In the genomic region with DNA sequence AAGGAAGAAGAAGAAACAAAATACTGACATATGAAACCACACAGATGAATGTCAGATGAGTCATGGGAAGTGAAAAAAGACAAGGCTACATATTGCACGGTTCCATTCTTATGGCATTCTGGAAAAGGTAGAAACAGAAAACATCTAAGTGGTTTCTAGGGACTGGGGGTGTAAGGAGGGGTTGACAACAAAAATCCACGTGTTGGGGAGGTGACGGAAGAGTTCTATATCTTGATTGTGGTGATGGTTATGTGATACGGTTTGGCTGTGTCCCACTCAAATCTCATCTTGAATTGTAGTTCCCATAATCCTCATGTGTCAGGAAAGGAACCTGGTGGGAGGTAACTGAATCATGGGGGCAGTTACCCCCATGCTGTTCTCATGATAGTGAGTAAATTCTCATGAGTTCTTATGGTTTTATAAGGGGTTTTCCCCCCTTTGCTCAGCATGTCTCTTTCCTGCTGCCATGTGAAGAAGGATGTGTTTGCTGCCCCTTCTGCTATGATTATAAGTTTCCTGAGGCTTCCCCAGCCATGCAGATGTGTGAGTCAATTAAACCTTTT, we compare ENCODE assay signal across 9 cellular contexts. TPM values are rescaled to one million over a fixed set of nuclear protein-coding genes. Genes with fewer than 3 reads are reported as not detected.
DNase-seq lines count a peak whose midpoint lies in the region; ATAC-seq, FAIRE-seq and TF ChIP-seq lines count a peak whose summit lies in the region.
"Had no signal": no experiment of that assay in that cellular context is flagged by ENCODE, and none has a peak within 500 bp of the region (broad histone marks: within the 10 kb centered on the region; RNA-seq: fewer than 3 reads in every experiment).

No MANE protein-coding gene starts in this region.

- H3K27ac ChIP-seq in keratinocyte (ENCODE audit: control insufficient read depth, insufficient read depth, low read length) = peak overlapping the region; percentile 76

- FAIRE-seq in keratinocyte (lab: Jason Lieb, UNC) = peak; percentile 46
- FAIRE-seq: frontal cortex had no signal

- POLR2A ChIA-PET in HEK293T (lab: Yijun Ruan, JAX) = no interaction called here

- H3K9me3 ChIP-seq in keratinocyte (ENCODE audit: control insufficient read depth, low read depth, low read length) (no peaks in the 10 kb centered on the region), MG63 (no peaks in the 10 kb centered on the region)

- TF ChIP-seq CTCF in AG09309 (IDR thresholded peaks at IDR 0.05; ENCODE audit: control insufficient read depth, insufficient read depth, low read depth, low read length, missing control alignments) (no peak), keratinocyte (optimal IDR thresholded peaks at IDR 0.05 in 1 of 3, IDR thresholded peaks at IDR 0.05 in 1 of 3, conservative IDR thresholded peaks at IDR 0.05 in 1 of 3; ENCODE audit: extremely low read depth in 1 of 3, insufficient read depth in 2 of 3, low read length in 3 of 3) (no peak)

- H3K36me3 ChIP-seq in keratinocyte (ENCODE audit: control insufficient read depth in 2 of 2, extremely low read depth in 1 of 2, insufficient read depth in 2 of 2, low read length in 2 of 2) (no peaks in the 10 kb centered on the region), MG63 (no peaks in the 10 kb centered on the region)

- H3K27me3 ChIP-seq in keratinocyte (ENCODE audit: control insufficient read depth, extremely low read depth, insufficient read depth, low read length) (no peaks in the 10 kb centered on the region), MG63 (no peaks in the 10 kb centered on the region)

- H3K4me2 ChIP-seq in keratinocyte (ENCODE audit: control insufficient read depth, extremely low read depth, insufficient read depth, low read depth, low read length) = peak overlapping the region; percentile 20

- peak; percentile 53 for DNase-seq in AG09309 (ENCODE audit: low read depth)
- peak; percentile 86 for DNase-seq in HS-5 (ENCODE audit: low read depth)
- DNase-seq in activated CD8-positive, alpha-beta memory T cell treated with anti-CD3 and anti-CD28 coated beads, Interleukin-2, amount 50 U/mL, for 4 hours = peak; percentile 37
- DNase-seq in keratinocyte (ENCODE audit: low read depth, low spot score) = peak; percentile 46
- no peak for DNase-seq in MG63
- no peak for DNase-seq in NCI-H187 treated with DMSO at 0.1 percent for 48 hours (lab: John Stamatoyannopoulos, UW)
- DNase-seq in HEK293T (ENCODE audit: extremely low spot score) = no peak

- peaks cover 24% of the 10 kb centered on the region for H3K4me1 ChIP-seq in keratinocyte (ENCODE audit: control insufficient read depth, extremely low read depth, insufficient read depth, low read length)

- CTCF ChIA-PET in HEK293T (lab: Yijun Ruan, JAX) = no interaction called here

- H3K79me2 ChIP-seq in keratinocyte (ENCODE audit: control insufficient read depth, insufficient read depth, low read length) = no peaks in the 10 kb centered on the region

- no peak for ATAC-seq in HG02571 (IDR thresholded peaks at IDR 0.05; ENCODE audit: unreplicated experiment)

- dilution Hi-C loops in keratinocyte (cut with MboI; ENCODE audit: extremely low pct_ligation_motif_present, low sequenced_read_pairs) = no loop called here

- H4K20me1 ChIP-seq in keratinocyte (ENCODE audit: control insufficient read depth, extremely low read depth, insufficient read depth, low read length) = no peaks in the 10 kb centered on the region

- no peaks in the 10 kb centered on the region for H3K9me1 ChIP-seq in keratinocyte (ENCODE audit: control insufficient read depth, extremely low read depth, insufficient read depth, low read length)

- H2AFZ ChIP-seq in keratinocyte (ENCODE audit: control insufficient read depth, low read length) = no peak overlapping the region

- H3K9ac ChIP-seq in keratinocyte (ENCODE audit: control insufficient read depth, extremely low read depth, insufficient read depth, low read length) = peak overlapping the region; percentile 4

- H3K4me3 ChIP-seq in AG09309 (ENCODE audit: control insufficient read depth, low read depth, low read length) (no peak overlapping the region), keratinocyte (ENCODE audit: control insufficient read depth in 2 of 3, extremely low read depth in 1 of 3, insufficient read depth in 2 of 3, low read depth in 1 of 3, low read length in 3 of 3) (no peak overlapping the region), MG63 (no peak overlapping the region)

TF ChIP-seq in HEK293T, 16 proteins besides CTCF, POLR2A, EP300 and RAD21:
- no peak for TF ChIP-seq FOXK2 (IDR thresholded peaks at IDR 0.05)
- no peak for TF ChIP-seq SP1 (IDR thresholded peaks at IDR 0.05)
- no peak for TF ChIP-seq ZNF384 (IDR thresholded peaks at IDR 0.05)
- TF ChIP-seq FOXA1 (IDR thresholded peaks at IDR 0.05) = no peak
- no peak for TF ChIP-seq NFRKB (IDR thresholded peaks at IDR 0.05)
- no peak for TF ChIP-seq L3MBTL2 (conservative IDR thresholded peaks at IDR 0.05)
- TF ChIP-seq SUZ12 (IDR thresholded peaks at IDR 0.05) = no peak
- TF ChIP-seq TARDBP (IDR thresholded peaks at IDR 0.05) = no peak
- no peak for TF ChIP-seq BHLHE40 (IDR thresholded peaks at IDR 0.05; ENCODE audit: borderline replicate concordance)
- no peak for TF ChIP-seq ARNT (IDR thresholded peaks at IDR 0.05)
- TF ChIP-seq ELF4 (IDR thresholded peaks at IDR 0.05) = no peak
- no peak for TF ChIP-seq CTBP1 (IDR thresholded peaks at IDR 0.05; ENCODE audit: borderline replicate concordance)
- no peak for TF ChIP-seq FOXM1 (IDR thresholded peaks at IDR 0.05; ENCODE audit: borderline replicate concordance)
TF ChIP-seq in HEK293T: peak in this region for 0.

RNA-seq across cellular contexts. Expression of gene ARFGAP3, which starts 6.4 kb away (rescaled TPM):
- 24.7 to 36.1 TPM (median 28.3 TPM) in 3 replicates for polyA plus RNA-seq in keratinocyte
- 64.4 TPM for polyA plus RNA-seq in keratinocyte (2011; ENCODE audit: low read depth)
- polyA plus RNA-seq in keratinocyte (2011; cell fraction: cytosol; rRNA removed) = 21.7 and 29.3 TPM in 2 replicates
- polyA plus RNA-seq in keratinocyte (2011; cell fraction: nucleus; rRNA removed) = 28.2 and 34.4 TPM in 2 replicates
- 24.3 and 29.7 TPM in 2 replicates for polyA plus RNA-seq in keratinocyte (2012; ENCODE audit: low replicate concordance)
- 13.4 to 26.9 TPM (median 24.5 TPM) in 3 replicates for polyA minus RNA-seq in keratinocyte
- polyA minus RNA-seq in keratinocyte (2011; cell fraction: cytosol; rRNA and poly(A)+ RNA removed) = 25.3 TPM
- 11.1 and 20.1 TPM in 2 replicates for polyA minus RNA-seq in keratinocyte (2011; cell fraction: nucleus; rRNA and poly(A)+ RNA removed)
- total RNA-seq in MG63 (2014; rRNA removed; shearing (Covaris generic); ENCODE audit: low replicate concordance) = 27.5 and 37.3 TPM in 2 replicates

Comparison
In these comparisons a context has a peak if more than half of its experiments do, and no peak if none do; other contexts are left out.
1. DNase-seq: peak in AG09309 (single experiment), HS-5 (single experiment), activated CD8-positive, alpha-beta memory T cell treated with anti-CD3 and anti-CD28 coated beads, Interleukin-2, amount 50 U/mL, for 4 hours (single experiment) and keratinocyte (single experiment); none in MG63 (single experiment), NCI-H187 treated with DMSO at 0.1 percent for 48 hours (single experiment) and HEK293T (single experiment).